In the genomic region with DNA sequence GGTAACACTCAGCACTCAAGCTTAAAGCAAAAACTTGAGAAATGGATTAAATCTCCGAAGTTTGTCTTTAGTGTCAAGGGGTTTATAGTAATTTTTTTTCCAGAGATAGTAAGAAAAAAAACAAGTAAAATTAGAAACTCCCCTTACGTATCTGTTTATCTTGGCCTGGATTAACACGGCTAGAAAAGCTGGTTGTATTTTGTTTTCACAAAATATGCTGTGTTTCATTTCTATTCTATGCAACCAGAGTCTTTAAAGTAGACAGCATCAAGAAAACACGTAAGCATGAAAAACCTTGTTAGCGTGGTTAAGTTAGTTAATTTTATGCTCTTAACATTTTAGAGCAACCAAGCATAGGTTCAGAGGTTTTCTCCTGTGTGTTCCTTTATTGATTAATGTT, we compare ENCODE assay signal across 29 cellular contexts. TPM values are rescaled to one million over a fixed set of nuclear protein-coding genes. Genes with fewer than 3 reads are reported as not detected.
"Had no signal": no experiment of that assay in that cellular context is flagged by ENCODE, and none has a peak within 500 bp of the region (broad histone marks: within the 10 kb centered on the region; RNA-seq: fewer than 3 reads in every experiment).

No MANE protein-coding gene starts in this region.

- ATAC-seq: esophagus mucosa, foreskin keratinocyte, gastrocnemius medialis, heart right ventricle, left cardiac atrium, left lung, left ventricle myocardium superior, lower lobe of right lung, mucosa of descending colon had no signal

- H3K9me3 Mint-ChIP-seq: mesothelial cell of epicardium had no signal

- H3K27ac ChIP-seq: coronary artery, dorsolateral prefrontal cortex, epithelial cell of prostate, esophagus squamous epithelium, foreskin keratinocyte, gastrocnemius medialis, heart right ventricle, left lung, lower lobe of right lung had no signal

- H3K27ac Mint-ChIP-seq: mesothelial cell of epicardium had no signal

- DNase-seq: cerebellar nuclear complex; dermis blood vessel endothelial cell; dorsolateral prefrontal cortex; effector CD4-positive, alpha-beta T cell; effector memory CD4-positive, alpha-beta T cell; erythroblast; esophagus squamous epithelium; foreskin keratinocyte; gastrocnemius medialis; glutamatergic neuron; head of caudate nucleus; heart right ventricle; hippocampal formation; left cardiac atrium; left lung; left ventricle myocardium superior; lower lobe of right lung; mesenchymal stem cell; mucosa of descending colon had no signal

- H3K4me1 ChIP-seq: left lung, lower lobe of right lung had no signal

- H3K4me3 Mint-ChIP-seq: mesothelial cell of epicardium had no signal

- H3K9me3 ChIP-seq: esophagus squamous epithelium, gastrocnemius medialis, heart right ventricle, left lung, lower lobe of right lung, mucosa of descending colon had no signal

- FAIRE-seq: colon, islet of Langerhans, keratinocyte had no signal

- H3K4me3 ChIP-seq: coronary artery, dorsolateral prefrontal cortex, esophagus squamous epithelium, gastrocnemius medialis, heart right ventricle, left lung, lower lobe of right lung, mucosa of descending colon had no signal

- H3K27me3 ChIP-seq: dorsolateral prefrontal cortex, esophagus squamous epithelium, foreskin keratinocyte, gastrocnemius medialis, heart right ventricle, left lung had no signal

RNA-seq across cellular contexts. Expression of a gene that starts 21.8 kb away (rescaled TPM):
- total RNA-seq: chondrocyte, esophagus mucosa, foreskin keratinocyte, gastrocnemius medialis, kidney epithelial cell, myocyte had no signal
- polyA plus RNA-seq: foreskin keratinocyte, keratinocyte had no signal
